Comparison of ENCODE assay signal across 1 cellular context in the genomic region with DNA sequence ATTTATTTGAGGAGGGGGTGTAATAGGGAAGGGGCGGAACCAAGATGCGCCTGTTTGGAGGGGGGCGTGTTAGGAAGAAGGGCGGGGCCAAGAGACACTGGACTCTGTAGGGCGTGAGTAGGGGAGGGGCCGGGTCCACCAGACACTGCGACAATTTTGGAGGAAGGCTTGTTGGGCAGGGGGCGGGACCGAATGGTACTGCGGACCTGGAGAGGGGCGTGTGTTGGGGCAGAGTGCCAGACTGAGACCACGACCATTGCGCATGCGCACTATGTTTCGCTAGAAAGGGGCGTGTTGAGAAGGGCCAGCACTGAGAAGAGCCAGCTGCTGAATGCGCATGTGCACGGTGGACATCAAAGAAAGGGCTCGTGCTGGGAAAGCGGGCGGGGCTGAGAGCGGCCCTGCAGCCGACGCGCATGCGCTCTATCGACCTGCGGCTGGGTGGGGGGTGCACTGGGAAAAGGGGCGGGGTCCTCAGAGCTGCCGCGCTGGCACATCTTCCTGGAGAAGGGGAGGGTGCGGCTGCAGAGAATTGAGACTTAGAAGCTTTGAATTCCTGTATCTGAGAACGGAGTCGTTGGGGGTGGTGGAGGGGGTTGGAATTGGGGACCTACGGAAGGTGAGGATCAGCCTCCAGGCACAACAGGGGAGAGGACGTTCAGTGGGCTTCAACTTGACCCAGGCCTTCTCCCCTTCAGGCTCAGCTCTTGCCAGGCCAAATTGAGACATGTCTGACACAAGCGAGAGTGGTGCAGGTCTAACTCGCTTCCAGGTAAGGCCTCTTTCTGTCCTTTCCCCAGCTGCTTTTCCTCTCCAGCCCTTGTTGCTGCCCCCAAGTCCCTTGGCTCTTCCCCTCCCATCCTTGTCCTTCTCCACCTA.
TF ChIP-seq lines count a peak whose summit lies in the region.

No MANE protein-coding gene starts in this region.

TF ChIP-seq in H1, 55 proteins besides CTCF, POLR2A, EP300 and RAD21:
- TF ChIP-seq EGR1 (IDR thresholded peaks at IDR 0.05; ENCODE audit: borderline replicate concordance, low read depth, low read length) (no peak), NRF1 (IDR thresholded peaks at IDR 0.05; ENCODE audit: low read depth, low read length) (peak; percentile 83), SP2 (IDR thresholded peaks at IDR 0.05; ENCODE audit: low read length) (no peak), TAF1 (IDR thresholded peaks at IDR 0.05; ENCODE audit: low read depth, low read length) (peak; percentile 9; the same call in 1 of the 2 replicates), TAF7 (optimal IDR thresholded peaks at IDR 0.05; ENCODE audit: borderline replicate concordance, low read depth, low read length) (no peak)
